ENCODE assay signal across 15 cellular contexts in the genomic region with DNA sequence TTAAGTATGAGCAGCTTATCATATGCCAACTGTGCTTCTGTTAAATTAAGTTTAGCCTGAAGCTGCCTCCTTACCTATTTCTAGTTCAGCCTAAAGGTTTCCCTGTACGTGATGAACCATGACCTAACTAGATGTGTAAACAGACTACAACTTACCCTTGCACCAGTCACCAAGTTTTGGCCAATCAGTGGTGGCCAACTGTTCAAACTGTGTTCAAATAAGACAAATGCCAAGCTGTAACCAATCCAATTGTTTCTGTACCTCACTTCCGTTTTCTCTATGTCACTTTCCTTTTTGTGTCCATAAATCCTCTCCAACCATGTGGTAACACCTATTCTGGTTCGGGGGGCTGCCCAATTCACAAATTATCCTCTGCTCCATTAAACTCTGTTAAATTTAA. TPM values are rescaled to one million over a fixed set of nuclear protein-coding genes. Genes with fewer than 3 reads are reported as not detected.
DNase-seq lines count a peak whose midpoint lies in the region; ATAC-seq, FAIRE-seq and TF ChIP-seq lines count a peak whose summit lies in the region.
"Had no signal": no experiment of that assay in that cellular context is flagged by ENCODE, and none has a peak within 500 bp of the region (broad histone marks: within the 10 kb centered on the region; RNA-seq: fewer than 3 reads in every experiment).

No MANE protein-coding gene starts in this region.

- no peak overlapping the region for H3K27ac ChIP-seq in thyroid gland
- H3K27ac ChIP-seq: A549 had no signal

- FAIRE-seq in HTR-8/SVneo (lab: Jason Lieb, UNC) = peak; percentile 90
- FAIRE-seq in H54 (lab: Jason Lieb, UNC) = no peak
- FAIRE-seq: A549, D721Med had no signal

- no peaks in the 10 kb centered on the region for H3K9me3 ChIP-seq in mucosa of descending colon
- H3K9me3 ChIP-seq in thyroid gland = no peaks in the 10 kb centered on the region

- peaks cover 3% of the 10 kb centered on the region for H3K4me1 ChIP-seq in mucosa of descending colon (ENCODE audit: low read depth)
- peaks cover 9 to 12% of the 10 kb centered on the region in 2 donors for H3K4me1 ChIP-seq in thyroid gland
- H3K4me1 ChIP-seq: A549 had no signal

- 87 to 91% methylated on average over 3 of the region's 3 CpGs for WGBS in thyroid gland, 2 donors

- ATAC-seq in left colon (peak; percentile 53), mucosa of descending colon (peak; percentile 32), GM19455 (IDR thresholded peaks at IDR 0.05; ENCODE audit: unreplicated experiment) (no peak)
- ATAC-seq: A549; CD8-positive, alpha-beta T cell had no signal

- H3K36me3 ChIP-seq in mucosa of descending colon (ENCODE audit: low read depth) (no peaks in the 10 kb centered on the region), thyroid gland (no peaks in the 10 kb centered on the region)

- no peak for TF ChIP-seq POLR2A in H54 (IDR thresholded peaks at IDR 0.05; ENCODE audit: low read depth, low read length)
- TF ChIP-seq POLR2A in thyroid gland (IDR thresholded peaks at IDR 0.05) = no peak

- H3K27me3 ChIP-seq in thyroid gland = no peaks in the 10 kb centered on the region

- intact Hi-C loops in left colon (cut with DNase I, micrococcal nuclease) (no loop called here), mucosa of descending colon (cut with DNase I, micrococcal nuclease) (no loop called here), thyroid gland (cut with DNase I) (no loop called here)

- H3K4me3 ChIP-seq in mucosa of descending colon (no peak overlapping the region), thyroid gland (replicated peaks in 1 of 3) (no peak overlapping the region)
- H3K4me3 ChIP-seq: A549 had no signal

- DNase-seq in HTR-8/SVneo (ENCODE audit: insufficient read length, low spot score) (no peak), NCI-H69 (lab: John Stamatoyannopoulos, UW) (peak; percentile 1), left colon (peak in 1 of 2 donors; percentile 14), mucosa of descending colon (no peak), islet precursor cell (no peak), H54 (ENCODE audit: insufficient read length, low spot score) (no peak), thyroid gland (no peak)
- DNase-seq: CD8-positive, alpha-beta T cell; COR-L47; DMS153; GF-D8 had no signal

- TF ChIP-seq CTCF in mucosa of descending colon (IDR thresholded peaks at IDR 0.05) (no peak), thyroid gland (IDR thresholded peaks at IDR 0.05) (no peak)

RNA-seq across cellular contexts. Expression of a gene that starts 6.0 kb away (rescaled TPM):
- total RNA-seq in left colon (10 to 100 TPM; 29.1 to 29.6 TPM), mucosa of descending colon (10 to 100 TPM; 13.4 to 37.5 (median 26.3) TPM), thyroid gland (10 to 100 TPM; 33.7 to 53.0 (median 51.1) TPM)
- total RNA-seq: CD8-positive, alpha-beta T cell had no signal

RNA-seq across cellular contexts. Expression of a gene that starts 14.2 kb away (rescaled TPM):
- total RNA-seq in left colon (1 to 10 TPM; 7.9 to 9.5 TPM), mucosa of descending colon (10 to 100 TPM in 1 of 3 donors, 1 to 10 TPM in 2; 7.8 to 10.4 (median 8.2) TPM), thyroid gland (10 to 100 TPM; 20.2 to 49.6 (median 36.1) TPM)

RNA-seq across cellular contexts. Expression of a gene that starts 52.2 kb away (rescaled TPM):
- total RNA-seq in left colon = under 1 TPM; 0.39 to 0.92 TPM
- total RNA-seq in mucosa of descending colon = under 1 TPM in 2 of 3 donors, not detected in 1; 0.27 to 0.54 TPM
- 1 to 10 TPM; 1.8 to 4.2 (median 2.1) TPM for total RNA-seq in thyroid gland
- total RNA-seq: H4 had no signal
